18 cellular contexts compared by ENCODE assay signal in genomic region chr16:84124529-84125073, GRCh38. TPM values are rescaled to one million over a fixed set of nuclear protein-coding genes. Genes with fewer than 3 reads are reported as not detected.
DNase-seq lines count a peak whose midpoint lies in the region; ATAC-seq, FAIRE-seq and TF ChIP-seq lines count a peak whose summit lies in the region.
"Had no signal": no experiment of that assay in that cellular context is flagged by ENCODE, and none has a peak within 500 bp of the region (broad histone marks: within the 10 kb centered on the region; RNA-seq: fewer than 3 reads in every experiment).

No MANE protein-coding gene starts in this region.

- H3K4me2 ChIP-seq in K562 (ENCODE audit: insufficient read depth, low read length): no peak overlapping the region
- H3K4me2 ChIP-seq: BLaER1, GM23338 had no signal

- no peaks in the 10 kb centered on the region for H3K27me3 Mint-ChIP-seq in activated CD4-positive, alpha-beta T cell treated with anti-CD3 and anti-CD28 coated beads, Interleukin-2, amount 10 ng/mL, durations not matched to agents 7 days and 5 days
- no peaks in the 10 kb centered on the region for H3K27me3 Mint-ChIP-seq in activated CD4-positive, alpha-beta T cell treated with anti-CD3 and anti-CD28 coated beads, Interleukin-2, amount 10 ng/mL, durations not matched to agents 24 days and 14 days
- H3K27me3 Mint-ChIP-seq: CD8-positive, alpha-beta memory T cell had no signal

- no peak for DNase-seq in activated CD4-positive, alpha-beta T cell treated with anti-CD3 and anti-CD28 coated beads, Interleukin-2, amount 10 ng/mL, durations not matched to agents 7 days and 5 days
- no peak for DNase-seq in activated CD4-positive, alpha-beta T cell treated with anti-CD3 and anti-CD28 coated beads, Interleukin-2, amount 10 ng/mL, durations not matched to agents 24 days and 14 days
- DNase-seq in K562 (ENCODE audit: extremely low read depth in 1 of 4, low spot score in 3 of 4) (no peak), frontal cortex (ENCODE audit: low spot score in 2 of 2) (no peak), coronary artery (ENCODE audit: low spot score) (no peak)
- DNase-seq: Caco-2; CD8-positive, alpha-beta memory T cell; DND-41; GDM1; H7 had no signal

- POLR2A ChIA-PET in activated CD4-positive, alpha-beta T cell treated with anti-CD3 and anti-CD28 coated beads, Interleukin-2, amount 10 ng/mL, durations not matched to agents 7 days and 5 days (lab: Charles Lee): no interaction called here
- POLR2A ChIA-PET in K562 (lab: Yijun Ruan, JAX): interaction anchor here (10.0 kb wide), 1 partner anchor 11 kb away, joined by 145 read pairs; no protein-coding TSS in a partner anchor

- intact Hi-C loops in activated CD4-positive, alpha-beta T cell treated with anti-CD3 and anti-CD28 coated beads, Interleukin-2, amount 10 ng/mL, durations not matched to agents 24 days and 14 days (cut with micrococcal nuclease): no loop called here
- intact Hi-C loops in K562 (cut with micrococcal nuclease): no loop called here

- no peaks in the 10 kb centered on the region for H3K9me3 ChIP-seq in K562 (replicated peaks; ENCODE audit: control insufficient read depth, insufficient read depth, low read depth, low read length)
- H3K9me3 ChIP-seq: BLaER1, Caco-2 had no signal

- TF ChIP-seq CTCF in K562 (IDR thresholded peaks at IDR 0.05 in 2 of 3, conservative IDR thresholded peaks at IDR 0.05 in 1 of 3; ENCODE audit: insufficient read depth in 2 of 3, low read depth in 1 of 3, low read length in 3 of 3) (no peak), coronary artery (IDR thresholded peaks at IDR 0.05) (no peak)

- in situ Hi-C loops in K562 (cut with MboI): no loop called here

- no peak overlapping the region for H3K27ac ChIP-seq in K562 (ENCODE audit: extremely low read depth, low read depth, low read length)
- H3K27ac ChIP-seq in coronary artery: no peak overlapping the region
- H3K27ac ChIP-seq: 22Rv1, BLaER1, HL-60 had no signal

- H4K20me1 ChIP-seq in K562 (replicated peaks; ENCODE audit: control insufficient read depth, insufficient read depth, low read length): no peaks in the 10 kb centered on the region
- H4K20me1 ChIP-seq: BLaER1 had no signal

- 78% methylated on average over 3 of the region's 3 CpGs for WGBS in K562 (ENCODE audit: insufficient coverage, low coverage, missing lambda C conversion rate)

- H3K4me3 ChIP-seq in K562: no peak overlapping the region
- no peak overlapping the region for H3K4me3 ChIP-seq in coronary artery
- H3K4me3 ChIP-seq: BLaER1, GM23338 had no signal

- no peak overlapping the region for H3K9ac ChIP-seq in K562 (ENCODE audit: insufficient read depth in 1 of 2, low read depth in 2 of 2, low read length in 2 of 2)
- H3K9ac ChIP-seq: BLaER1 had no signal

- ATAC-seq in GM21390 (IDR thresholded peaks at IDR 0.05; ENCODE audit: unreplicated experiment): peak; percentile 55
- ATAC-seq in HG03135 (IDR thresholded peaks at IDR 0.05; ENCODE audit: unreplicated experiment): peak; percentile 73
- no peak for ATAC-seq in K562
- ATAC-seq in GM19324 (IDR thresholded peaks at IDR 0.05; ENCODE audit: low FRiP score, unreplicated experiment): no peak
- ATAC-seq: GM23338 had no signal

- H3K36me3 Mint-ChIP-seq in activated CD4-positive, alpha-beta T cell treated with anti-CD3 and anti-CD28 coated beads, Interleukin-2, amount 10 ng/mL, durations not matched to agents 7 days and 5 days (ENCODE audit: low read depth): peaks cover 2% of the 10 kb centered on the region
- peaks cover 5% of the 10 kb centered on the region for H3K36me3 Mint-ChIP-seq in activated CD4-positive, alpha-beta T cell treated with anti-CD3 and anti-CD28 coated beads, Interleukin-2, amount 10 ng/mL, durations not matched to agents 24 days and 14 days (ENCODE audit: low read depth)

- H3K9me1 ChIP-seq in K562 (ENCODE audit: control insufficient read depth, insufficient read depth, low read length): no peaks in the 10 kb centered on the region

- H3K4me1 Mint-ChIP-seq in activated CD4-positive, alpha-beta T cell treated with anti-CD3 and anti-CD28 coated beads, Interleukin-2, amount 10 ng/mL, durations not matched to agents 7 days and 5 days: peaks cover 10% of the 10 kb centered on the region
- peaks cover 3% of the 10 kb centered on the region for H3K4me1 Mint-ChIP-seq in activated CD4-positive, alpha-beta T cell treated with anti-CD3 and anti-CD28 coated beads, Interleukin-2, amount 10 ng/mL, durations not matched to agents 24 days and 14 days
- H3K4me1 Mint-ChIP-seq: CD8-positive, alpha-beta memory T cell; GM23338 had no signal

- no TSS peak for BruUV-seq in K562 (replicated peaks; lab: Mats Ljungman, UMichigan)

- no peak for TF ChIP-seq RAD21 in K562 (CRISPR knock-in tag; conservative IDR thresholded peaks at IDR 0.05 in 1 of 2, IDR thresholded peaks at IDR 0.05 in 1 of 2)

- H3K27ac Mint-ChIP-seq in activated CD4-positive, alpha-beta T cell treated with anti-CD3 and anti-CD28 coated beads, Interleukin-2, amount 10 ng/mL, durations not matched to agents 7 days and 5 days: peak overlapping the region; percentile 19
- no peak overlapping the region for H3K27ac Mint-ChIP-seq in activated CD4-positive, alpha-beta T cell treated with anti-CD3 and anti-CD28 coated beads, Interleukin-2, amount 10 ng/mL, durations not matched to agents 24 days and 14 days
- H3K27ac Mint-ChIP-seq: GM23338 had no signal

- FAIRE-seq in K562 (lab: Jason Lieb, UNC): no peak
- FAIRE-seq in frontal cortex (lab: Jason Lieb, UNC): no peak

- no peak for TF ChIP-seq POLR2A in K562 (conservative IDR thresholded peaks at IDR 0.05)

- H3K4me1 ChIP-seq in K562 (replicated peaks in 1 of 2; ENCODE audit: control insufficient read depth in 2 of 2, insufficient read depth in 2 of 2, low read length in 2 of 2): no peaks in the 10 kb centered on the region; a peak in 1 of 5 replicates
- H3K4me1 ChIP-seq: Caco-2 had no signal

- no peaks in the 10 kb centered on the region for H3K9me3 Mint-ChIP-seq in activated CD4-positive, alpha-beta T cell treated with anti-CD3 and anti-CD28 coated beads, Interleukin-2, amount 10 ng/mL, durations not matched to agents 7 days and 5 days
- no peaks in the 10 kb centered on the region for H3K9me3 Mint-ChIP-seq in activated CD4-positive, alpha-beta T cell treated with anti-CD3 and anti-CD28 coated beads, Interleukin-2, amount 10 ng/mL, durations not matched to agents 24 days and 14 days
- H3K9me3 Mint-ChIP-seq: CD8-positive, alpha-beta memory T cell; GM23338 had no signal

- H2AFZ ChIP-seq in K562 (ENCODE audit: low read depth, low read length): no peak overlapping the region
- H2AFZ ChIP-seq: GM23338 had no signal

- peaks cover 48% of the 10 kb centered on the region; the same call in 2 of the 3 replicates for H3K36me3 ChIP-seq in K562 (ENCODE audit: control insufficient read depth, insufficient read depth, low read length)

- CTCF ChIA-PET in activated CD4-positive, alpha-beta T cell treated with anti-CD3 and anti-CD28 coated beads, Interleukin-2, amount 10 ng/mL, durations not matched to agents 7 days and 5 days (lab: Charles Lee): no interaction called here
- CTCF ChIA-PET in K562 (lab: Yijun Ruan, JAX; ENCODE audit: low intra/inter-chr PET ratio): no interaction called here

- H3K4me3 Mint-ChIP-seq in activated CD4-positive, alpha-beta T cell treated with anti-CD3 and anti-CD28 coated beads, Interleukin-2, amount 10 ng/mL, durations not matched to agents 7 days and 5 days: no peak overlapping the region
- no peak overlapping the region for H3K4me3 Mint-ChIP-seq in activated CD4-positive, alpha-beta T cell treated with anti-CD3 and anti-CD28 coated beads, Interleukin-2, amount 10 ng/mL, durations not matched to agents 24 days and 14 days
- H3K4me3 Mint-ChIP-seq: GM23338 had no signal

- no peak for TF ChIP-seq EP300 in K562 (IDR thresholded peaks at IDR 0.05; ENCODE audit: low read length)

- no peaks in the 10 kb centered on the region for H3K79me2 ChIP-seq in K562 (ENCODE audit: control insufficient read depth, insufficient read depth, low read length)

- no peaks in the 10 kb centered on the region for H3K27me3 ChIP-seq in K562 (ENCODE audit: control insufficient read depth in 2 of 2, insufficient read depth in 2 of 2, low read length in 2 of 2)
- H3K27me3 ChIP-seq: BLaER1 had no signal

RNA-seq across cellular contexts. Expression of gene MBTPS1, which starts 7.9 kb away (rescaled TPM):
- total RNA-seq in activated CD4-positive, alpha-beta T cell treated with anti-CD3 and anti-CD28 coated beads, Interleukin-2, amount 10 ng/mL, durations not matched to agents 7 days and 5 days: 10 to 100 TPM; 57.3 to 61.9 TPM
- total RNA-seq in activated CD4-positive, alpha-beta T cell treated with anti-CD3 and anti-CD28 coated beads, Interleukin-2, amount 10 ng/mL, durations not matched to agents 24 days and 14 days: 49.6 and 52.3 TPM in 2 replicates
- 203 and 232 TPM in 2 replicates for total RNA-seq in K562 (2011; cell fraction: chromatin; rRNA removed; ENCODE audit: low replicate concordance)
- 178 and 187 TPM in 2 replicates for total RNA-seq in K562 (2011; cell fraction: nucleolus; rRNA removed)
- 182 and 207 TPM in 2 replicates for total RNA-seq in K562 (2011; cell fraction: nucleoplasm; rRNA removed)
- total RNA-seq in K562 (2014; rRNA removed) (43.8 and 50.9 TPM in 2 replicates), K562 (2014; rRNA removed; fragmentation: Illumina TruSeq; extraction: Trizol) (31.7 and 32.0 TPM in 2 replicates), K562 (2015; rRNA removed; fragmentation: Illumina TruSeq; extraction: Trizol) (35.7 and 40.3 TPM in 2 replicates), K562 (2021) (46.6 and 53.9 TPM in 2 replicates), frontal cortex (76.6 TPM)
- polyA plus RNA-seq in K562 (2011; rRNA removed) (47.5 and 57.6 TPM in 2 replicates), K562 (2014; fragmentation: Illumina TruSeq; extraction: Trizol) (47.5 and 50.6 TPM in 2 replicates), K562 (2014; fragmentation: Nextera tagmentation; extraction: Ambion mirVana) (1 to 10 TPM; 2.8 to 4.3 TPM), K562 (2014; rRNA removed) (47.3 and 52.6 TPM in 2 replicates)
- polyA plus RNA-seq in K562 (2011; cell fraction: cytosol; rRNA removed): 34.2 and 40.0 TPM in 2 replicates
- 123 and 127 TPM in 2 replicates for polyA plus RNA-seq in K562 (2011; cell fraction: nucleus; rRNA removed)
- polyA plus RNA-seq in K562 (2012): 53.2 and 68.8 TPM in 2 replicates
- 74.1 and 90.4 TPM in 2 replicates for polyA minus RNA-seq in K562 (2011; rRNA and poly(A)+ RNA removed)
- polyA minus RNA-seq in K562 (2011; cell fraction: cytosol; rRNA and poly(A)+ RNA removed): 38.7 and 55.3 TPM in 2 replicates
- polyA minus RNA-seq in K562 (2011; cell fraction: nucleus; rRNA and poly(A)+ RNA removed): 101 and 126 TPM in 2 replicates

RNA-seq across cellular contexts. Expression of gene HSDL1, which starts 20.4 kb away (rescaled TPM):
- total RNA-seq in activated CD4-positive, alpha-beta T cell treated with anti-CD3 and anti-CD28 coated beads, Interleukin-2, amount 10 ng/mL, durations not matched to agents 7 days and 5 days: 10 to 100 TPM in 1 of 2 experiments, 1 to 10 TPM in 1; 8.8 to 10.6 TPM
- 16.4 and 17.6 TPM in 2 replicates for total RNA-seq in activated CD4-positive, alpha-beta T cell treated with anti-CD3 and anti-CD28 coated beads, Interleukin-2, amount 10 ng/mL, durations not matched to agents 24 days and 14 days
- total RNA-seq in K562 (2011; cell fraction: chromatin; rRNA removed; ENCODE audit: low replicate concordance): 41.6 and 67.8 TPM in 2 replicates
- 17.2 and 22.9 TPM in 2 replicates for total RNA-seq in K562 (2011; cell fraction: nucleolus; rRNA removed)
- total RNA-seq in K562 (2011; cell fraction: nucleoplasm; rRNA removed): 32.9 and 33.4 TPM in 2 replicates
- 19.7 and 20.5 TPM in 2 replicates for total RNA-seq in K562 (2014; rRNA removed)
- total RNA-seq in K562 (2014; rRNA removed; fragmentation: Illumina TruSeq; extraction: Trizol): 31.5 and 36.4 TPM in 2 replicates
- total RNA-seq in K562 (2015; rRNA removed; fragmentation: Illumina TruSeq; extraction: Trizol): 38.6 and 39.9 TPM in 2 replicates
- total RNA-seq in K562 (2021): 26.4 and 27.7 TPM in 2 replicates
- 41.2 and 45.7 TPM in 2 replicates for polyA plus RNA-seq in K562 (2011; rRNA removed)
- 14.2 and 29.2 TPM in 2 replicates for polyA plus RNA-seq in K562 (2011; cell fraction: cytosol; rRNA removed)
- 21.6 and 41.6 TPM in 2 replicates for polyA plus RNA-seq in K562 (2011; cell fraction: nucleus; rRNA removed)
- polyA plus RNA-seq in K562 (2012): 30.0 and 50.6 TPM in 2 replicates
- 24.1 and 26.9 TPM in 2 replicates for polyA plus RNA-seq in K562 (2014; fragmentation: Illumina TruSeq; extraction: Trizol)
- polyA plus RNA-seq in K562 (2014; fragmentation: Nextera tagmentation; extraction: Ambion mirVana): 10 to 100 TPM; 14.8 to 16.3 TPM
- 25.8 and 31.0 TPM in 2 replicates for polyA plus RNA-seq in K562 (2014; rRNA removed)
- polyA minus RNA-seq in K562 (2011; rRNA and poly(A)+ RNA removed): 44.1 and 45.6 TPM in 2 replicates
- polyA minus RNA-seq in K562 (2011; cell fraction: cytosol; rRNA and poly(A)+ RNA removed): 13.4 and 18.9 TPM in 2 replicates
- polyA minus RNA-seq in K562 (2011; cell fraction: nucleus; rRNA and poly(A)+ RNA removed): 8.1 and 13.8 TPM in 2 replicates
- 223 TPM for total RNA-seq in frontal cortex

RNA-seq across cellular contexts. Expression of gene DNAAF1, which starts 20.5 kb away (rescaled TPM):
- under 1 TPM in 1 of 2 experiments, not detected in 1; 0.25 TPM for total RNA-seq in activated CD4-positive, alpha-beta T cell treated with anti-CD3 and anti-CD28 coated beads, Interleukin-2, amount 10 ng/mL, durations not matched to agents 7 days and 5 days
- total RNA-seq in activated CD4-positive, alpha-beta T cell treated with anti-CD3 and anti-CD28 coated beads, Interleukin-2, amount 10 ng/mL, durations not matched to agents 24 days and 14 days: not detected in 2 replicates
- not detected in 2 replicates for total RNA-seq in K562 (2011; cell fraction: chromatin; rRNA removed; ENCODE audit: low replicate concordance)
- total RNA-seq in K562 (2011; cell fraction: nucleolus; rRNA removed): not detected in 2 replicates
- total RNA-seq in K562 (2011; cell fraction: nucleoplasm; rRNA removed): not detected in 2 replicates
- total RNA-seq in K562 (2014; rRNA removed): not detected in 2 replicates
- total RNA-seq in K562 (2014; rRNA removed; fragmentation: Illumina TruSeq; extraction: Trizol): not detected in 2 replicates
- total RNA-seq in K562 (2015; rRNA removed; fragmentation: Illumina TruSeq; extraction: Trizol): not detected in 2 replicates
- not detected in 2 replicates for total RNA-seq in K562 (2021)
- polyA plus RNA-seq in K562 (2011; rRNA removed): not detected in 2 replicates
- polyA plus RNA-seq in K562 (2011; cell fraction: cytosol; rRNA removed): 0.03 TPM in 1 of 2 replicates, not detected in the other
- 0.04 and 0.20 TPM in 2 replicates for polyA plus RNA-seq in K562 (2011; cell fraction: nucleus; rRNA removed)
- 0.14 and 0.18 TPM in 2 replicates for polyA plus RNA-seq in K562 (2012)
- polyA plus RNA-seq in K562 (2014; fragmentation: Illumina TruSeq; extraction: Trizol): not detected in 2 replicates
- polyA plus RNA-seq in K562 (2014; fragmentation: Nextera tagmentation; extraction: Ambion mirVana): not detected
- 0.01 and 0.23 TPM in 2 replicates for polyA plus RNA-seq in K562 (2014; rRNA removed)
- polyA minus RNA-seq in K562 (2011; rRNA and poly(A)+ RNA removed): not detected in 2 replicates
- not detected in 2 replicates for polyA minus RNA-seq in K562 (2011; cell fraction: cytosol; rRNA and poly(A)+ RNA removed)
- not detected in 2 replicates for polyA minus RNA-seq in K562 (2011; cell fraction: nucleus; rRNA and poly(A)+ RNA removed)
- total RNA-seq in frontal cortex: 0.41 TPM
- total RNA-seq: A673 had no signal

Comparison
In these comparisons a context has a peak if more than half of its experiments do, and no peak if none do; other contexts are left out.
1. ATAC-seq: peak in GM21390 (single experiment) and HG03135 (single experiment); none in K562 (single experiment) and GM19324 (single experiment).